16 cellular contexts compared by ENCODE assay signal in genomic region chr5:153780876-153781275, GRCh38.
A peak's percentile ranks its signal among the peaks of the same experiment; 100 is the strongest.
DNase-seq lines count a peak whose midpoint lies in the region; ATAC-seq and TF ChIP-seq lines count a peak whose summit lies in the region.
"Had no signal": no experiment of that assay in that cellular context is flagged by ENCODE, and none has a peak within 500 bp of the region (broad histone marks: within the 10 kb centered on the region; RNA-seq: fewer than 3 reads in every experiment).

No MANE protein-coding gene starts in this region.

- no peaks in the 10 kb centered on the region for H3F3A ChIP-seq in GM23338 (replicated peaks; ENCODE audit: low read depth)

- H2BK5ac ChIP-seq in mesendoderm (ENCODE audit: low read length) = peak overlapping the region; percentile 94

- no peak for TF ChIP-seq CTCF in GM23338 (conservative IDR thresholded peaks at IDR 0.05; ENCODE audit: low read depth in 2 of 2)
- TF ChIP-seq CTCF in WERI-Rb-1 (IDR thresholded peaks at IDR 0.05; ENCODE audit: low read depth, low read length) = no peak
- no peak for TF ChIP-seq CTCF in endothelial cell (IDR thresholded peaks at IDR 0.05; ENCODE audit: unreplicated experiment)

- H3K9me2 ChIP-seq in GM23338 (ENCODE audit: insufficient read depth) = peaks cover 5% of the 10 kb centered on the region

- no peaks in the 10 kb centered on the region for H3K79me1 ChIP-seq in mesendoderm (ENCODE audit: low read length)

- H3K18ac ChIP-seq in mesendoderm (ENCODE audit: low read length) = peak overlapping the region; percentile 71

- no peak overlapping the region; the same call in 1 of the 2 replicates for H3K4me2 ChIP-seq in GM23338
- no peak overlapping the region for H3K4me2 ChIP-seq in mesendoderm (ENCODE audit: low read length)
- H3K4me2 ChIP-seq: BLaER1 had no signal

- peak; percentile 20 for DNase-seq in GM23338 (ENCODE audit: low spot score)
- peak; percentile 20 for DNase-seq in WERI-Rb-1
- DNase-seq in endothelial cell (ENCODE audit: low spot score) = no peak
- peak; percentile 89 for DNase-seq in mesendoderm
- DNase-seq in left ventricle myocardium superior = no peak
- DNase-seq in midbrain (lab: John Stamatoyannopoulos, UW) = no peak
- DNase-seq in activated gamma-delta T cell (lab: John Stamatoyannopoulos, UW) = no peak
- DNase-seq: 8988T; AML-193; Caco-2; CD8-positive, alpha-beta memory T cell; DND-41; GDM1; H7 had no signal

- H3K23ac ChIP-seq in mesendoderm (ENCODE audit: low read length) = no peak overlapping the region

- H3K27me3 Mint-ChIP-seq in GM23338 (ENCODE audit: insufficient read depth, low read depth, poor library complexity) = peaks cover 5% of the 10 kb centered on the region
- peaks cover 5% of the 10 kb centered on the region for H3K27me3 Mint-ChIP-seq in endothelial cell (ENCODE audit: unreplicated experiment)

- intact Hi-C loops in left ventricle myocardium superior (cut with micrococcal nuclease) = no loop called here

- H3K27ac ChIP-seq in GM23338 (ENCODE audit: low read depth) (no peak overlapping the region), WERI-Rb-1 (no peak overlapping the region), mesendoderm (ENCODE audit: low read depth, low read length) (peak overlapping the region; percentile 65)
- H3K27ac ChIP-seq: BLaER1 had no signal

- peak; percentile 22; the same call in 2 of the 3 replicates for ATAC-seq in GM23338
- ATAC-seq in left ventricle myocardium superior = no peak
- ATAC-seq: HepG2 had no signal

- no peak overlapping the region for H2BK15ac ChIP-seq in mesendoderm (replicated peaks; ENCODE audit: low read depth)

- peak overlapping the region; percentile 84 for H3K56ac ChIP-seq in mesendoderm (ENCODE audit: low read length)

- no peaks in the 10 kb centered on the region for H3K9me3 Mint-ChIP-seq in GM23338
- H3K9me3 Mint-ChIP-seq in endothelial cell (ENCODE audit: unreplicated experiment) = no peaks in the 10 kb centered on the region
- H3K9me3 Mint-ChIP-seq: CD8-positive, alpha-beta memory T cell had no signal

- no peaks in the 10 kb centered on the region for H3K79me2 ChIP-seq in GM23338 (replicated peaks; ENCODE audit: insufficient read depth)
- H3K79me2 ChIP-seq in mesendoderm (ENCODE audit: control insufficient read depth, insufficient read depth, low read length) = no peaks in the 10 kb centered on the region

- peak overlapping the region; percentile 88 for H4K5ac ChIP-seq in mesendoderm (ENCODE audit: low read length)

- H3K27ac Mint-ChIP-seq in GM23338 (peak overlapping the region; percentile 89), endothelial cell (ENCODE audit: unreplicated experiment) (peak overlapping the region; percentile 92)
- H3K27ac Mint-ChIP-seq: CD8-positive, alpha-beta memory T cell had no signal

- peak overlapping the region; percentile 27 for H3K9ac ChIP-seq in mesendoderm (ENCODE audit: low read length)
- H3K9ac ChIP-seq: BLaER1 had no signal

- H3K27me3 ChIP-seq in GM23338 (ENCODE audit: insufficient read depth) = no peaks in the 10 kb centered on the region
- H3K27me3 ChIP-seq in WERI-Rb-1 (ENCODE audit: insufficient read depth, low read depth, severe bottlenecking) = no peaks in the 10 kb centered on the region
- no peaks in the 10 kb centered on the region for H3K27me3 ChIP-seq in mesendoderm (ENCODE audit: insufficient read depth, low read length, poor library complexity)
- H3K27me3 ChIP-seq: BLaER1 had no signal

- H3K4ac ChIP-seq in mesendoderm (ENCODE audit: low read depth, low read length) = no peak overlapping the region

- peak overlapping the region; percentile 17 for H2BK120ac ChIP-seq in mesendoderm (ENCODE audit: low read depth, low read length)

- no peaks in the 10 kb centered on the region for H4K20me1 ChIP-seq in GM23338 (replicated peaks; ENCODE audit: insufficient read depth)
- H4K20me1 ChIP-seq: BLaER1 had no signal

- WGBS in mesendoderm (ENCODE audit: extremely low coverage, insufficient coverage, low lambda C conversion rate) = no CpG with 5 or more reads among the region's 1 CpG

- H3K4me1 Mint-ChIP-seq in GM23338 (peaks cover 36% of the 10 kb centered on the region), endothelial cell (ENCODE audit: unreplicated experiment) (peaks cover 49% of the 10 kb centered on the region)
- H3K4me1 Mint-ChIP-seq: CD8-positive, alpha-beta memory T cell had no signal

- H3K9me3 ChIP-seq in WERI-Rb-1 (ENCODE audit: severe bottlenecking) = no peaks in the 10 kb centered on the region
- H3K9me3 ChIP-seq: BLaER1, Caco-2 had no signal

- no peak overlapping the region for H3K4me3 Mint-ChIP-seq in GM23338
- H3K4me3 Mint-ChIP-seq in endothelial cell (ENCODE audit: unreplicated experiment) = no peak overlapping the region
- H3K4me3 Mint-ChIP-seq: CD8-positive, alpha-beta memory T cell had no signal

- no peak overlapping the region for H2AFZ ChIP-seq in GM23338

- peak overlapping the region; percentile 24 for H2AK5ac ChIP-seq in mesendoderm (ENCODE audit: low read length)

- H3K4me1 ChIP-seq in GM23338 (ENCODE audit: insufficient read depth) (peaks cover 15% of the 10 kb centered on the region), mesendoderm (ENCODE audit: control insufficient read depth, low read depth, low read length) (peaks cover 25% of the 10 kb centered on the region)
- H3K4me1 ChIP-seq: BLaER1, Caco-2 had no signal

- H3K36me3 Mint-ChIP-seq in GM23338 (ENCODE audit: low read depth) (no peaks in the 10 kb centered on the region), endothelial cell (ENCODE audit: low read depth, unreplicated experiment) (peaks cover 2% of the 10 kb centered on the region)
- H3K36me3 Mint-ChIP-seq: CD8-positive, alpha-beta memory T cell had no signal

- H4K8ac ChIP-seq in mesendoderm (ENCODE audit: low read depth, low read length) = no peak overlapping the region

- H3K4me3 ChIP-seq in GM23338 = no peak overlapping the region
- no peak overlapping the region for H3K4me3 ChIP-seq in WERI-Rb-1 (ENCODE audit: low read depth, low read length)
- no peak overlapping the region for H3K4me3 ChIP-seq in mesendoderm (ENCODE audit: low read length)
- H3K4me3 ChIP-seq: BLaER1 had no signal

- H3K36me3 ChIP-seq in GM23338 (ENCODE audit: insufficient read depth) (no peaks in the 10 kb centered on the region), WERI-Rb-1 (no peaks in the 10 kb centered on the region), mesendoderm (ENCODE audit: control insufficient read depth, insufficient read depth, low read length) (no peaks in the 10 kb centered on the region)
- H3K36me3 ChIP-seq: BLaER1 had no signal

TF ChIP-seq in GM23338, 12 proteins besides CTCF, POLR2A, EP300 and RAD21:
- TF ChIP-seq NANOG (IDR thresholded peaks at IDR 0.05; ENCODE audit: borderline replicate concordance) = no peak
- no peak for TF ChIP-seq ZNF331 (CRISPR knock-in tag; IDR thresholded peaks at IDR 0.05; ENCODE audit: low read depth)
- no peak for TF ChIP-seq REST (IDR thresholded peaks at IDR 0.05; ENCODE audit: unreplicated experiment)
- no peak for TF ChIP-seq POLR2AphosphoS5 (IDR thresholded peaks at IDR 0.05; ENCODE audit: low read depth)
- no peak for TF ChIP-seq EZH2phosphoT487 (IDR thresholded peaks at IDR 0.05; ENCODE audit: unreplicated experiment)
- TF ChIP-seq ETS1 (IDR thresholded peaks at IDR 0.05) = no peak
- TF ChIP-seq ZNF114 (CRISPR knock-in tag; IDR thresholded peaks at IDR 0.05) = no peak

Comparison
In these comparisons a context has a peak if more than half of its experiments do, and no peak if none do; other contexts are left out.
1. DNase-seq: peak in GM23338 (single experiment), WERI-Rb-1 (single experiment) and mesendoderm (single experiment); none in endothelial cell (single experiment), left ventricle myocardium superior (single experiment), midbrain (single experiment) and activated gamma-delta T cell (single experiment).